8 cellular contexts compared by ENCODE assay signal in the genomic region with DNA sequence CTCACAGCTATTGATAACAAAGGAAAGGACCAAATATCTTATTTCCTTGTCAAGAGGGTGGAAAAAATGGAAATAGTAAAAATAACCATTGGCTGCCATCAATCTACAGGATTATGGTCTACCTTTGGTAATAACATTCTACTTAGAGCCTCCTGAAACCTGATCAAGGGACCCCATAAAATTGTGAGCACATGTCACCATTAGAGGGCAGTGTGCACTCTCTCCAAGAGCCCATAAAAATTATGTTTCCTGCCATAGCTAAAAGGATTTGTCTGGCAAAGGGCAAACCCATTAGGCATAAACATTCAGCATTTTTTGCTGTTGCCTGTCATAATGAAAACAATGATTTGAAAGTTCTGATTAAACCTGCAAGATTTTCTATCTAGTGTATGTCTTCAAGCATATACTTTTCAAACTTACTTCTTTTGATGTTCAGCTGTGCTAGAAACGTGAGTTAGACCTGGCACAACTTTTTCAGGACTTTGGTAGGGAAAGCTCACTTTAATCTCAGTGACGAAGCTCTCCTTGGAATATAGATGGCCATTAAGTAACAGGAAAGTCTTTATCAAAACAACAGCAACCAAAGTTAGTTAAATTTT.
DNase-seq lines count a peak whose midpoint lies in the region; ATAC-seq and TF ChIP-seq lines count a peak whose summit lies in the region.

No MANE protein-coding gene starts in this region.

- no peaks in the 10 kb centered on the region for H3K9me3 Mint-ChIP-seq in activated CD4-positive, alpha-beta T cell treated with anti-CD3 and anti-CD28 coated beads for 36 hours (ENCODE audit: low read depth)
- no peaks in the 10 kb centered on the region for H3K9me3 Mint-ChIP-seq in endothelial cell (ENCODE audit: unreplicated experiment)

- H3K27ac ChIP-seq in HEK293 (ENCODE audit: extremely low read depth, low read depth, low read length) (no peak overlapping the region), testis (no peak overlapping the region)

- ATAC-seq in activated CD4-positive, alpha-beta T cell treated with anti-CD3 and anti-CD28 coated beads for 36 hours: peak; percentile 82
- ATAC-seq in HG03159 (IDR thresholded peaks at IDR 0.05; ENCODE audit: unreplicated experiment): no peak

- intact Hi-C loops in activated CD4-positive, alpha-beta T cell treated with anti-CD3 and anti-CD28 coated beads for 36 hours (cut with DNase I, micrococcal nuclease): loop anchor here (1.0 to 10.0 kb wide), 5 partner anchors 67 to 1235 kb away; no protein-coding TSS in a partner anchor
- intact Hi-C loops in testis (cut with DNase I; ENCODE audit: low total_unique reads): loop anchor here (5.0 kb wide), 1 partner anchor 1235 kb away; no protein-coding TSS in a partner anchor

- peaks cover 20% of the 10 kb centered on the region for H3K4me1 Mint-ChIP-seq in activated CD4-positive, alpha-beta T cell treated with anti-CD3 and anti-CD28 coated beads for 36 hours
- H3K4me1 Mint-ChIP-seq in endothelial cell (ENCODE audit: unreplicated experiment): no peaks in the 10 kb centered on the region

- 56 to 69% methylated on average over 2 of the region's 2 CpGs for WGBS in testis, 2 donors

- TF ChIP-seq POLR2A in testis (IDR thresholded peaks at IDR 0.05): no peak

- TF ChIP-seq CTCF in HEK293 (tag by site-specific recombination; IDR thresholded peaks at IDR 0.05) (no peak), endothelial cell (IDR thresholded peaks at IDR 0.05; ENCODE audit: unreplicated experiment) (peak; percentile 76), testis (IDR thresholded peaks at IDR 0.05) (peak; percentile 56 to 74 (median 69))

- H3K9me3 ChIP-seq in HEK293 (ENCODE audit: control insufficient read depth, insufficient read depth, low read depth, low read length): no peaks in the 10 kb centered on the region
- H3K9me3 ChIP-seq in testis: no peaks in the 10 kb centered on the region

- H3K27me3 ChIP-seq in testis: no peaks in the 10 kb centered on the region

- peaks cover 1% of the 10 kb centered on the region for H3K27me3 Mint-ChIP-seq in activated CD4-positive, alpha-beta T cell treated with anti-CD3 and anti-CD28 coated beads for 36 hours
- H3K27me3 Mint-ChIP-seq in endothelial cell (ENCODE audit: unreplicated experiment): no peaks in the 10 kb centered on the region

- H3K4me1 ChIP-seq in HEK293 (ENCODE audit: control insufficient read depth, insufficient read depth, low read length) (no peaks in the 10 kb centered on the region), testis (no peaks in the 10 kb centered on the region)

- H3K36me3 Mint-ChIP-seq in activated CD4-positive, alpha-beta T cell treated with anti-CD3 and anti-CD28 coated beads for 36 hours (ENCODE audit: low read depth): no peaks in the 10 kb centered on the region
- H3K36me3 Mint-ChIP-seq in endothelial cell (ENCODE audit: low read depth, unreplicated experiment): no peaks in the 10 kb centered on the region

- no peak overlapping the region for H3K4me3 Mint-ChIP-seq in activated CD4-positive, alpha-beta T cell treated with anti-CD3 and anti-CD28 coated beads for 36 hours
- H3K4me3 Mint-ChIP-seq in endothelial cell (ENCODE audit: unreplicated experiment): no peak overlapping the region

- H3K27ac Mint-ChIP-seq in activated CD4-positive, alpha-beta T cell treated with anti-CD3 and anti-CD28 coated beads for 36 hours: no peak overlapping the region
- no peak overlapping the region for H3K27ac Mint-ChIP-seq in endothelial cell (ENCODE audit: unreplicated experiment)

- peak; percentile 74 for DNase-seq in COLO829 (ENCODE audit: low spot score)
- DNase-seq in NCI-H345 treated with DMSO at 0.1 percent for 48 hours (lab: John Stamatoyannopoulos, UW; ENCODE audit: unreplicated experiment): peak; percentile 58
- DNase-seq in activated CD4-positive, alpha-beta T cell treated with anti-CD3 and anti-CD28 coated beads for 36 hours: peak; percentile 68
- DNase-seq in endothelial cell (ENCODE audit: low spot score): peak; percentile 50
- peak; percentile 41 for DNase-seq in middle frontal gyrus (ENCODE audit: extremely low spot score, low spot score)
- peak; percentile 61 for DNase-seq in testis

- POLR2A ChIA-PET in HEK293 (lab: Yijun Ruan, JAX): no interaction called here
- POLR2A ChIA-PET in activated CD4-positive, alpha-beta T cell treated with anti-CD3 and anti-CD28 coated beads for 36 hours (lab: Charles Lee): interaction anchor here (0.6 kb wide), 1 partner anchor 27 kb away, joined by 3 read pairs; no protein-coding TSS in a partner anchor

- CTCF ChIA-PET in HEK293 (lab: Yijun Ruan, JAX): interaction anchor here (0.5 to 3.0 kb wide), 51 partner anchors 10 to 1998 kb away, joined by 3 to 30 read pairs (median 3); no protein-coding TSS in a partner anchor
- CTCF ChIA-PET in activated CD4-positive, alpha-beta T cell treated with anti-CD3 and anti-CD28 coated beads for 36 hours (lab: Charles Lee): interaction anchor here (0.6 to 2.8 kb wide), 41 partner anchors 9 to 1263 kb away, joined by 3 to 20 read pairs (median 4); no protein-coding TSS in a partner anchor

- no peaks in the 10 kb centered on the region for H3K36me3 ChIP-seq in HEK293 (ENCODE audit: control insufficient read depth in 2 of 2, insufficient read depth in 1 of 2, low read length in 2 of 2)
- H3K36me3 ChIP-seq in testis (ENCODE audit: low read depth, missing control alignments): no peaks in the 10 kb centered on the region

- no peak overlapping the region for H3K4me3 ChIP-seq in HEK293 (ENCODE audit: low read depth, low read length)
- H3K4me3 ChIP-seq in testis: no peak overlapping the region

TF ChIP-seq in HEK293, 187 proteins besides CTCF, POLR2A, EP300 and RAD21:
- TF ChIP-seq, protein P1, sequence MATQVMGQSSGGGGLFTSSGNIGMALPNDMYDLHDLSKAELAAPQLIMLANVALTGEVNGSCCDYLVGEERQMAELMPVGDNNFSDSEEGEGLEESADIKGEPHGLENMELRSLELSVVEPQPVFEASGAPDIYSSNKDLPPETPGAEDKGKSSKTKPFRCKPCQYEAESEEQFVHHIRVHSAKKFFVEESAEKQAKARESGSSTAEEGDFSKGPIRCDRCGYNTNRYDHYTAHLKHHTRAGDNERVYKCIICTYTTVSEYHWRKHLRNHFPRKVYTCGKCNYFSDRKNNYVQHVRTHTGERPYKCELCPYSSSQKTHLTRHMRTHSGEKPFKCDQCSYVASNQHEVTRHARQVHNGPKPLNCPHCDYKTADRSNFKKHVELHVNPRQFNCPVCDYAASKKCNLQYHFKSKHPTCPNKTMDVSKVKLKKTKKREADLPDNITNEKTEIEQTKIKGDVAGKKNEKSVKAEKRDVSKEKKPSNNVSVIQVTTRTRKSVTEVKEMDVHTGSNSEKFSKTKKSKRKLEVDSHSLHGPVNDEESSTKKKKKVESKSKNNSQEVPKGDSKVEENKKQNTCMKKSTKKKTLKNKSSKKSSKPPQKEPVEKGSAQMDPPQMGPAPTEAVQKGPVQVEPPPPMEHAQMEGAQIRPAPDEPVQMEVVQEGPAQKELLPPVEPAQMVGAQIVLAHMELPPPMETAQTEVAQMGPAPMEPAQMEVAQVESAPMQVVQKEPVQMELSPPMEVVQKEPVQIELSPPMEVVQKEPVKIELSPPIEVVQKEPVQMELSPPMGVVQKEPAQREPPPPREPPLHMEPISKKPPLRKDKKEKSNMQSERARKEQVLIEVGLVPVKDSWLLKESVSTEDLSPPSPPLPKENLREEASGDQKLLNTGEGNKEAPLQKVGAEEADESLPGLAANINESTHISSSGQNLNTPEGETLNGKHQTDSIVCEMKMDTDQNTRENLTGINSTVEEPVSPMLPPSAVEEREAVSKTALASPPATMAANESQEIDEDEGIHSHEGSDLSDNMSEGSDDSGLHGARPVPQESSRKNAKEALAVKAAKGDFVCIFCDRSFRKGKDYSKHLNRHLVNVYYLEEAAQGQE (tag by site-specific recombination; IDR thresholded peaks at IDR 0.05): 0 out of 2 replicates have a peak, but pooled peaks have one; percentile 15
- TF ChIP-seq ZNF174 (tag by site-specific recombination; IDR thresholded peaks at IDR 0.05): no peak
- peak; percentile 80 for TF ChIP-seq ZNF654 (tag by site-specific recombination; IDR thresholded peaks at IDR 0.05; ENCODE audit: low read depth)
- TF ChIP-seq, protein P2, sequence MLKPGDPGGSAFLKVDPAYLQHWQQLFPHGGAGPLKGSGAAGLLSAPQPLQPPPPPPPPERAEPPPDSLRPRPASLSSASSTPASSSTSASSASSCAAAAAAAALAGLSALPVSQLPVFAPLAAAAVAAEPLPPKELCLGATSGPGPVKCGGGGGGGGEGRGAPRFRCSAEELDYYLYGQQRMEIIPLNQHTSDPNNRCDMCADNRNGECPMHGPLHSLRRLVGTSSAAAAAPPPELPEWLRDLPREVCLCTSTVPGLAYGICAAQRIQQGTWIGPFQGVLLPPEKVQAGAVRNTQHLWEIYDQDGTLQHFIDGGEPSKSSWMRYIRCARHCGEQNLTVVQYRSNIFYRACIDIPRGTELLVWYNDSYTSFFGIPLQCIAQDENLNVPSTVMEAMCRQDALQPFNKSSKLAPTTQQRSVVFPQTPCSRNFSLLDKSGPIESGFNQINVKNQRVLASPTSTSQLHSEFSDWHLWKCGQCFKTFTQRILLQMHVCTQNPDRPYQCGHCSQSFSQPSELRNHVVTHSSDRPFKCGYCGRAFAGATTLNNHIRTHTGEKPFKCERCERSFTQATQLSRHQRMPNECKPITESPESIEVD (tag by site-specific recombination; IDR thresholded peaks at IDR 0.05): peak; percentile 40; the same call in 1 of the 2 replicates
